9 cellular contexts compared by ENCODE assay signal in genomic region chr16:11784048-11784780, GRCh38. TPM values are rescaled to one million over a fixed set of nuclear protein-coding genes. Genes with fewer than 3 reads are reported as not detected.
DNase-seq lines count a peak whose midpoint lies in the region; ATAC-seq, FAIRE-seq and TF ChIP-seq lines count a peak whose summit lies in the region.
"Had no signal": no experiment of that assay in that cellular context is flagged by ENCODE, and none has a peak within 500 bp of the region (broad histone marks: within the 10 kb centered on the region; RNA-seq: fewer than 3 reads in every experiment).

No MANE protein-coding gene starts in this region.

- no peaks in the 10 kb centered on the region for H3K9me3 ChIP-seq in SK-N-SH
- H3K9me3 ChIP-seq in kidney (ENCODE audit: control insufficient read depth in 1 of 2, low read length in 2 of 2): no peaks in the 10 kb centered on the region
- no peaks in the 10 kb centered on the region for H3K9me3 ChIP-seq in stomach smooth muscle (ENCODE audit: control insufficient read depth in 2 of 2, low read length in 2 of 2)

- no peaks in the 10 kb centered on the region for H3K9me2 ChIP-seq in SK-N-SH

- intact Hi-C loops in kidney (cut with DNase I): no loop called here
- intact Hi-C loops in left colon (cut with DNase I, micrococcal nuclease): no loop called here

- H3K36me3 ChIP-seq in SK-N-SH (replicated peaks in 1 of 2; ENCODE audit: control insufficient read depth in 1 of 2, insufficient read depth in 2 of 2, low read length in 1 of 2): peaks cover 8 to 23% of the 10 kb centered on the region in 2 experiments
- H3K36me3 ChIP-seq in kidney (ENCODE audit: control insufficient read depth in 1 of 2, insufficient read depth in 2 of 2, low read length in 2 of 2): no peaks in the 10 kb centered on the region
- peaks cover 0 to 3% of the 10 kb centered on the region in 2 donors for H3K36me3 ChIP-seq in stomach smooth muscle (ENCODE audit: control insufficient read depth in 2 of 2, insufficient read depth in 2 of 2, low read length in 2 of 2)

- no peak for FAIRE-seq in kidney (lab: Jason Lieb, UNC)

- peaks cover 31% of the 10 kb centered on the region for H4K20me1 ChIP-seq in SK-N-SH (ENCODE audit: insufficient read depth)

- TF ChIP-seq RAD21 in SK-N-SH (IDR thresholded peaks at IDR 0.05; ENCODE audit: low read length): no peak

- H3K27me3 ChIP-seq in SK-N-SH (ENCODE audit: insufficient read depth): no peaks in the 10 kb centered on the region
- no peaks in the 10 kb centered on the region for H3K27me3 ChIP-seq in stomach smooth muscle (ENCODE audit: control insufficient read depth in 1 of 2, insufficient read depth in 2 of 2, low read length in 2 of 2)

- TF ChIP-seq EP300 in SK-N-SH (IDR thresholded peaks at IDR 0.05; ENCODE audit: borderline replicate concordance in 1 of 2, low read depth in 1 of 2, low read length in 1 of 2): no peak

- peak overlapping the region; percentile 91 for H3K27ac Mint-ChIP-seq in activated CD8-positive, alpha-beta T cell treated with anti-CD3 and anti-CD28 coated beads, Interleukin-2, amount 10 ng/mL, durations not matched to agents 7 days and 5 days

- H3K4me2 ChIP-seq in SK-N-SH: peak overlapping the region; percentile 72

- peaks cover 98% of the 10 kb centered on the region for H3K79me2 ChIP-seq in SK-N-SH (ENCODE audit: insufficient read depth)

- CTCF ChIA-PET in SK-N-SH (lab: Yijun Ruan, JAX): interaction anchor here (1.3 to 1.7 kb wide), 2 partner anchors 8 to 9 kb away, joined by 3 to 5 read pairs; no protein-coding TSS in a partner anchor
- CTCF ChIA-PET in activated CD8-positive, alpha-beta T cell treated with anti-CD3 and anti-CD28 coated beads, Interleukin-2, amount 10 ng/mL, durations not matched to agents 7 days and 5 days (lab: Charles Lee): interaction anchor here (0.8 to 8.4 kb wide), 2 partner anchors 8 to 13 kb away, joined by 3 to 124 read pairs; partner anchors contain the start of gene ZC3H7A

- H3K36me3 Mint-ChIP-seq in activated CD8-positive, alpha-beta T cell treated with anti-CD3 and anti-CD28 coated beads, Interleukin-2, amount 10 ng/mL, durations not matched to agents 7 days and 5 days (ENCODE audit: low read depth): peaks cover 26% of the 10 kb centered on the region

- peak overlapping the region; percentile 65 for H3K4me3 Mint-ChIP-seq in activated CD8-positive, alpha-beta T cell treated with anti-CD3 and anti-CD28 coated beads, Interleukin-2, amount 10 ng/mL, durations not matched to agents 7 days and 5 days

- no peaks in the 10 kb centered on the region for H3K9me3 Mint-ChIP-seq in activated CD8-positive, alpha-beta T cell treated with anti-CD3 and anti-CD28 coated beads, Interleukin-2, amount 10 ng/mL, durations not matched to agents 7 days and 5 days (ENCODE audit: insufficient read depth)

- TF ChIP-seq CTCF in SK-N-SH (IDR thresholded peaks at IDR 0.05) (no peak), kidney (IDR thresholded peaks at IDR 0.05; ENCODE audit: borderline replicate concordance, extremely low read depth, insufficient read depth) (no peak)

- DNase-seq in SK-N-SH (no peak), kidney (no peak), left colon (no peak), NCI-H1417 treated with DMSO at 0.1 percent for 48 hours (lab: John Stamatoyannopoulos, UW) (no peak)
- DNase-seq in activated CD8-positive, alpha-beta T cell treated with anti-CD3 and anti-CD28 coated beads, Interleukin-2, amount 10 ng/mL, durations not matched to agents 7 days and 5 days: no peak
- DNase-seq: occipital lobe had no signal

- POLR2A ChIA-PET in SK-N-SH (lab: Yijun Ruan, JAX): no interaction called here
- POLR2A ChIA-PET in activated CD8-positive, alpha-beta T cell treated with anti-CD3 and anti-CD28 coated beads, Interleukin-2, amount 10 ng/mL, durations not matched to agents 7 days and 5 days (lab: Charles Lee): interaction anchor here (1.6 to 10.3 kb wide), 2 partner anchors 12 to 16 kb away, joined by 3 to 149 read pairs; partner anchors contain the start of gene ZC3H7A

- H2AFZ ChIP-seq in SK-N-SH (ENCODE audit: low read depth): no peak overlapping the region

- peak overlapping the region; percentile 34; the same call in 1 of the 2 replicates for H3K9ac ChIP-seq in SK-N-SH
- H3K9ac ChIP-seq in kidney (ENCODE audit: low read length in 2 of 2): no peak overlapping the region
- no peak overlapping the region for H3K9ac ChIP-seq in stomach smooth muscle (ENCODE audit: low read length in 2 of 2)

- H3K27ac ChIP-seq in SK-N-SH (ENCODE audit: low read depth in 2 of 2, low read length in 1 of 2) (peak overlapping the region; percentile 81 to 96), kidney (ENCODE audit: low read depth in 2 of 2, low read length in 2 of 2) (peak overlapping the region; percentile 90 to 92), stomach smooth muscle (ENCODE audit: low read length) (peak overlapping the region; percentile 25)

- H3K27me3 Mint-ChIP-seq in activated CD8-positive, alpha-beta T cell treated with anti-CD3 and anti-CD28 coated beads, Interleukin-2, amount 10 ng/mL, durations not matched to agents 7 days and 5 days (ENCODE audit: low read depth): no peaks in the 10 kb centered on the region

- WGBS in SK-N-SH (ENCODE audit: low lambda C conversion rate): 93% methylated on average over 6 of the region's 6 CpGs

- peaks cover 25 to 30% of the 10 kb centered on the region in 2 experiments for H3K4me1 ChIP-seq in SK-N-SH (ENCODE audit: control insufficient read depth in 1 of 2, insufficient read depth in 2 of 2, low read depth in 1 of 2, low read length in 1 of 2)
- peaks cover 18 to 34% of the 10 kb centered on the region in 2 donors for H3K4me1 ChIP-seq in kidney (ENCODE audit: control insufficient read depth in 1 of 2, insufficient read depth in 1 of 2, low read depth in 1 of 2, low read length in 2 of 2)
- H3K4me1 ChIP-seq in stomach smooth muscle (ENCODE audit: control insufficient read depth, insufficient read depth, low read length): peaks cover 14% of the 10 kb centered on the region

- peaks cover 62% of the 10 kb centered on the region for H3K4me1 Mint-ChIP-seq in activated CD8-positive, alpha-beta T cell treated with anti-CD3 and anti-CD28 coated beads, Interleukin-2, amount 10 ng/mL, durations not matched to agents 7 days and 5 days (ENCODE audit: low read depth)

- H3K4me3 ChIP-seq in SK-N-SH (ENCODE audit: low read depth in 2 of 2, low read length in 1 of 2) (peak overlapping the region in 1 of 2 experiments; percentile 45; a peak in 1 of 4 replicates), kidney (ENCODE audit: low read length in 2 of 2) (peak overlapping the region in 1 of 2 donors; percentile 26), stomach smooth muscle (ENCODE audit: low read length in 2 of 2) (no peak overlapping the region)

- peaks cover 30% of the 10 kb centered on the region for H3F3A ChIP-seq in SK-N-SH (replicated peaks; ENCODE audit: insufficient read depth)

- ATAC-seq in SK-N-SH treated with all-trans-retinoic acid at 6 μM for 48 hours (no peak), left colon (no peak), HG03045 (IDR thresholded peaks at IDR 0.05; ENCODE audit: unreplicated experiment) (no peak)
- no peak for ATAC-seq in activated CD8-positive, alpha-beta T cell treated with anti-CD3 and anti-CD28 coated beads, Interleukin-2, amount 10 ng/mL, durations not matched to agents 7 days and 5 days

TF ChIP-seq in SK-N-SH, 30 proteins besides CTCF, POLR2A, EP300 and RAD21 (continues in another document):
- TF ChIP-seq USF2 (IDR thresholded peaks at IDR 0.05; ENCODE audit: borderline replicate concordance, low read depth, low read length): no peak

TF ChIP-seq in SK-N-SH treated with all-trans-retinoic acid at 6 μM for 48 hours, 23 proteins besides CTCF, POLR2A, EP300 and RAD21 (continues in another document):
- TF ChIP-seq ZNF70 (CRISPR knock-in tag; IDR thresholded peaks at IDR 0.05): no peak
- no peak for TF ChIP-seq CREB5 (CRISPR knock-in tag; IDR thresholded peaks at IDR 0.05; ENCODE audit: low read depth)
- TF ChIP-seq BACH2 (CRISPR knock-in tag; IDR thresholded peaks at IDR 0.05; ENCODE audit: borderline replicate concordance): no peak
- no peak for TF ChIP-seq SNAI2 (CRISPR knock-in tag; IDR thresholded peaks at IDR 0.05)

RNA-seq across cellular contexts. Expression of gene ZC3H7A, which starts 12.8 kb away (rescaled TPM):
- 31.9 and 38.7 TPM in 2 replicates for polyA plus RNA-seq in SK-N-SH (2012; rRNA removed)
- polyA plus RNA-seq in SK-N-SH (2012; cell fraction: cytosol; rRNA removed): 39.8 and 48.0 TPM in 2 replicates
- 71.8 and 77.3 TPM in 2 replicates for polyA plus RNA-seq in SK-N-SH (2012; cell fraction: nucleus; rRNA removed)
- total RNA-seq in activated CD8-positive, alpha-beta T cell treated with anti-CD3 and anti-CD28 coated beads, Interleukin-2, amount 10 ng/mL, durations not matched to agents 7 days and 5 days: 10 to 100 TPM; 58.9 TPM
- total RNA-seq in kidney: 59.5 TPM
- 23.8 TPM for polyA plus RNA-seq in kidney (ENCODE audit: insufficient read depth, low read depth, low replicate concordance)
- 10 to 100 TPM; 34.4 to 43.7 TPM for total RNA-seq in left colon

RNA-seq across cellular contexts. Expression of gene TXNDC11, which starts 41.6 kb away (rescaled TPM):
- polyA plus RNA-seq in SK-N-SH (2012; rRNA removed): 37.0 and 39.6 TPM in 2 replicates
- 27.5 and 32.6 TPM in 2 replicates for polyA plus RNA-seq in SK-N-SH (2012; cell fraction: cytosol; rRNA removed)
- 39.7 and 55.5 TPM in 2 replicates for polyA plus RNA-seq in SK-N-SH (2012; cell fraction: nucleus; rRNA removed)
- 10 to 100 TPM; 30.1 to 34.4 TPM for total RNA-seq in activated CD8-positive, alpha-beta T cell treated with anti-CD3 and anti-CD28 coated beads, Interleukin-2, amount 10 ng/mL, durations not matched to agents 7 days and 5 days
- 60.8 TPM for total RNA-seq in kidney
- polyA plus RNA-seq in kidney (ENCODE audit: insufficient read depth, low read depth, low replicate concordance): 70.9 TPM
- 10 to 100 TPM; 67.4 TPM for total RNA-seq in left colon

Comparison
In these comparisons a context has a peak if more than half of its experiments do, and no peak if none do; other contexts are left out.
1. H3K27ac ChIP-seq: peak in every context shown above with its lines; median percentile 91 in kidney; 88 in SK-N-SH; 25 in stomach smooth muscle.